In genomic region chr9:129490583-129491485, GRCh38 we compare ENCODE assay signal across 9 cellular contexts.
DNase-seq lines count a peak whose midpoint lies in the region; ATAC-seq and TF ChIP-seq lines count a peak whose summit lies in the region.
"Had no signal": no experiment of that assay in that cellular context is flagged by ENCODE, and none has a peak within 500 bp of the region (broad histone marks: within the 10 kb centered on the region; RNA-seq: fewer than 3 reads in every experiment).

No MANE protein-coding gene starts in this region.

- POLR2A ChIA-PET in activated naive CD8-positive, alpha-beta T cell treated with anti-CD3 and anti-CD28 coated beads, Interleukin-2, amount 10 ng/mL, durations not matched to agents 7 days and 5 days (lab: Charles Lee) = interaction anchor here (1.9 to 2.2 kb wide), 2 partner anchors 30 to 320 kb away, joined by 6 to 14 read pairs; no protein-coding TSS in a partner anchor

- H3K4me1 Mint-ChIP-seq in activated naive CD8-positive, alpha-beta T cell treated with anti-CD3 and anti-CD28 coated beads, Interleukin-2, amount 10 ng/mL, durations not matched to agents 7 days and 5 days = peaks cover 39% of the 10 kb centered on the region

- H3K27me3 ChIP-seq in HUES64 (ENCODE audit: insufficient read depth, low read length) (peaks cover 42% of the 10 kb centered on the region; the same call in 1 of the 2 replicates), kidney epithelial cell (ENCODE audit: control insufficient read depth, insufficient read depth, low read length) (no peaks in the 10 kb centered on the region)

- H3K9me3 ChIP-seq in HUES64 (ENCODE audit: insufficient read depth, low read depth, low read length) = no peaks in the 10 kb centered on the region

- H3K27ac ChIP-seq in HUES64 (ENCODE audit: low read depth, low read length) = no peak overlapping the region

- H3K4me3 Mint-ChIP-seq in activated naive CD8-positive, alpha-beta T cell treated with anti-CD3 and anti-CD28 coated beads, Interleukin-2, amount 10 ng/mL, durations not matched to agents 7 days and 5 days = peak overlapping the region; percentile 86

- H3K4me3 ChIP-seq in HUES64 (ENCODE audit: low read length) (no peak overlapping the region), kidney epithelial cell (ENCODE audit: low read depth, low read length) (peak overlapping the region; percentile 3)

- DNase-seq in activated naive CD8-positive, alpha-beta T cell treated with anti-CD3 and anti-CD28 coated beads, Interleukin-2, amount 10 ng/mL, durations not matched to agents 7 days and 5 days = no peak
- DNase-seq in kidney epithelial cell (ENCODE audit: low read depth) (no peak), NK-92 (lab: John Stamatoyannopoulos, UW; ENCODE audit: unreplicated experiment) (no peak), NCI-H2081 (lab: John Stamatoyannopoulos, UW) (no peak), omental fat pad (ENCODE audit: low spot score) (no peak)
- DNase-seq in stimulated activated CD8-positive, alpha-beta memory T cell treated with anti-CD3 and anti-CD28 coated beads, Interleukin-4, amount 100 ng/mL, for 48 hours = peak; percentile 39
- DNase-seq: activated gamma-delta T cell had no signal

- H3K9ac ChIP-seq in HUES64 (ENCODE audit: low read depth, low read length) = 0 out of 2 replicates have a peak overlapping the region, but pooled peaks have one; percentile 27

- H3K27me3 Mint-ChIP-seq in activated naive CD8-positive, alpha-beta T cell treated with anti-CD3 and anti-CD28 coated beads, Interleukin-2, amount 10 ng/mL, durations not matched to agents 7 days and 5 days = no peaks in the 10 kb centered on the region

- TF ChIP-seq CTCF in kidney epithelial cell (IDR thresholded peaks at IDR 0.05; ENCODE audit: insufficient read depth, low read length, poor library complexity, severe bottlenecking) (no peak), omental fat pad (IDR thresholded peaks at IDR 0.05) (no peak)

- H3K36me3 Mint-ChIP-seq in activated naive CD8-positive, alpha-beta T cell treated with anti-CD3 and anti-CD28 coated beads, Interleukin-2, amount 10 ng/mL, durations not matched to agents 7 days and 5 days = peaks cover 12% of the 10 kb centered on the region

- 80% methylated on average over 11 of the region's 11 CpGs for WGBS in HUES64

- H3K27ac Mint-ChIP-seq in activated naive CD8-positive, alpha-beta T cell treated with anti-CD3 and anti-CD28 coated beads, Interleukin-2, amount 10 ng/mL, durations not matched to agents 7 days and 5 days = peak overlapping the region; percentile 91

- no peaks in the 10 kb centered on the region for H3K9me3 Mint-ChIP-seq in activated naive CD8-positive, alpha-beta T cell treated with anti-CD3 and anti-CD28 coated beads, Interleukin-2, amount 10 ng/mL, durations not matched to agents 7 days and 5 days

- H3K4me1 ChIP-seq in HUES64 (ENCODE audit: insufficient read depth, low read length) = peaks cover 43% of the 10 kb centered on the region

- no peak for ATAC-seq in activated naive CD8-positive, alpha-beta T cell treated with anti-CD3 and anti-CD28 coated beads, Interleukin-2, amount 10 ng/mL, durations not matched to agents 7 days and 5 days (ENCODE audit: low read depth)
- ATAC-seq in HG03469 (IDR thresholded peaks at IDR 0.05; ENCODE audit: unreplicated experiment) = no peak
- ATAC-seq in omental fat pad (ENCODE audit: low FRiP score) = no peak

- H3K36me3 ChIP-seq in HUES64 (ENCODE audit: insufficient read depth, low read length) (no peaks in the 10 kb centered on the region), kidney epithelial cell (ENCODE audit: control insufficient read depth, insufficient read depth, low read length) (no peaks in the 10 kb centered on the region)
